8 cellular contexts compared by ENCODE assay signal in genomic region chr2:61707984-61708852, GRCh38.
DNase-seq lines count a peak whose midpoint lies in the region; ATAC-seq and TF ChIP-seq lines count a peak whose summit lies in the region.

No MANE protein-coding gene starts in this region.

- 83% methylated on average over 12 of the region's 12 CpGs for WGBS in smooth muscle cell (ENCODE audit: low lambda C conversion rate)

- no peaks in the 10 kb centered on the region for H3K9me3 ChIP-seq in osteoblast (ENCODE audit: low read depth, low read length)
- H3K9me3 ChIP-seq in smooth muscle cell (replicated peaks; ENCODE audit: low read depth), result no peaks in the 10 kb centered on the region
- no peaks in the 10 kb centered on the region for H3K9me3 ChIP-seq in vagina

- ATAC-seq in Right ventricle myocardium inferior (peak; percentile 95), HG02943 (IDR thresholded peaks at IDR 0.05; ENCODE audit: low read depth, unreplicated experiment) (peak; percentile 94)

- no peak for DNase-seq in Right ventricle myocardium inferior (ENCODE audit: missing footprints)
- no peak for DNase-seq in cardiac septum (ENCODE audit: low spot score)
- DNase-seq in NCI-H187 treated with DMSO at 0.1 percent for 48 hours (lab: John Stamatoyannopoulos, UW), result peak; percentile 97
- peak; percentile 16 for DNase-seq in astrocyte of the spinal cord (ENCODE audit: low read depth, low spot score)
- DNase-seq in osteoblast (ENCODE audit: insufficient read length, low spot score, missing footprints), result no peak
- DNase-seq in smooth muscle cell (lab: John Stamatoyannopoulos, UW; ENCODE audit: unreplicated experiment), result no peak
- DNase-seq in vagina (ENCODE audit: extremely low spot score in 2 of 2), result no peak

- H3K4me1 ChIP-seq in osteoblast (ENCODE audit: insufficient read depth, low read length), result peaks cover 4% of the 10 kb centered on the region
- H3K4me1 ChIP-seq in smooth muscle cell (ENCODE audit: low read depth), result no peaks in the 10 kb centered on the region
- no peaks in the 10 kb centered on the region for H3K4me1 ChIP-seq in vagina

- H4K20me1 ChIP-seq in osteoblast (ENCODE audit: insufficient read depth, low read length) (no peaks in the 10 kb centered on the region), smooth muscle cell (ENCODE audit: low read depth) (no peaks in the 10 kb centered on the region)

- TF ChIP-seq CTCF in astrocyte of the spinal cord (IDR thresholded peaks at IDR 0.05; ENCODE audit: low read depth, low read length), result no peak
- no peak for TF ChIP-seq CTCF in osteoblast (IDR thresholded peaks at IDR 0.05; ENCODE audit: extremely low read depth, low read depth, low read length)
- no peak for TF ChIP-seq CTCF in smooth muscle cell (IDR thresholded peaks at IDR 0.05; ENCODE audit: borderline replicate concordance, insufficient read depth, poor library complexity, severe bottlenecking)
- no peak for TF ChIP-seq CTCF in vagina (IDR thresholded peaks at IDR 0.05)

- TF ChIP-seq POLR2A in vagina (IDR thresholded peaks at IDR 0.05), result no peak

- no peak overlapping the region for H3K27ac ChIP-seq in osteoblast (ENCODE audit: low read depth, low read length)
- H3K27ac ChIP-seq in smooth muscle cell (ENCODE audit: low read depth), result no peak overlapping the region
- no peak overlapping the region for H3K27ac ChIP-seq in vagina

- H3K4me2 ChIP-seq in osteoblast (ENCODE audit: insufficient read depth, low read length) (peak overlapping the region; percentile 34), smooth muscle cell (no peak overlapping the region)

- H3K36me3 ChIP-seq in osteoblast (ENCODE audit: insufficient read depth, low read length) (no peaks in the 10 kb centered on the region), smooth muscle cell (ENCODE audit: low read depth) (no peaks in the 10 kb centered on the region), vagina (no peaks in the 10 kb centered on the region)

- no peaks in the 10 kb centered on the region for H3F3A ChIP-seq in smooth muscle cell (ENCODE audit: low read depth)

- intact Hi-C loops in Right ventricle myocardium inferior (cut with DNase I) (no loop called here), cardiac septum (cut with DNase I) (no loop called here), vagina (cut with DNase I) (no loop called here)

- H3K79me2 ChIP-seq in osteoblast (ENCODE audit: insufficient read depth, low read length), result no peaks in the 10 kb centered on the region
- no peaks in the 10 kb centered on the region for H3K79me2 ChIP-seq in smooth muscle cell (ENCODE audit: low read depth)

- H3K4me3 ChIP-seq in astrocyte of the spinal cord (ENCODE audit: low read depth, low read length) (no peak overlapping the region), osteoblast (ENCODE audit: insufficient read depth, low read length) (no peak overlapping the region), smooth muscle cell (no peak overlapping the region), vagina (no peak overlapping the region)

- H2AFZ ChIP-seq in osteoblast (ENCODE audit: low read length), result no peak overlapping the region
- no peak overlapping the region for H2AFZ ChIP-seq in smooth muscle cell (ENCODE audit: low read depth)

- in situ Hi-C loops in astrocyte of the spinal cord (cut with HindIII; ENCODE audit: low sequenced_read_pairs), result no loop called here

- H3K9ac ChIP-seq in smooth muscle cell (ENCODE audit: low read depth), result no peak overlapping the region

- H3K27me3 ChIP-seq in osteoblast (ENCODE audit: insufficient read depth, low read length) (no peaks in the 10 kb centered on the region), smooth muscle cell (ENCODE audit: low read depth) (no peaks in the 10 kb centered on the region), vagina (no peaks in the 10 kb centered on the region)

Comparison
In these comparisons a context has a peak if more than half of its experiments do, and no peak if none do; other contexts are left out.
1. DNase-seq: peak in NCI-H187 treated with DMSO at 0.1 percent for 48 hours (single experiment) and astrocyte of the spinal cord (single experiment); none in Right ventricle myocardium inferior (single experiment), cardiac septum (single experiment), osteoblast (single experiment), smooth muscle cell (single experiment) and vagina (0 of 2).